In the genomic region with DNA sequence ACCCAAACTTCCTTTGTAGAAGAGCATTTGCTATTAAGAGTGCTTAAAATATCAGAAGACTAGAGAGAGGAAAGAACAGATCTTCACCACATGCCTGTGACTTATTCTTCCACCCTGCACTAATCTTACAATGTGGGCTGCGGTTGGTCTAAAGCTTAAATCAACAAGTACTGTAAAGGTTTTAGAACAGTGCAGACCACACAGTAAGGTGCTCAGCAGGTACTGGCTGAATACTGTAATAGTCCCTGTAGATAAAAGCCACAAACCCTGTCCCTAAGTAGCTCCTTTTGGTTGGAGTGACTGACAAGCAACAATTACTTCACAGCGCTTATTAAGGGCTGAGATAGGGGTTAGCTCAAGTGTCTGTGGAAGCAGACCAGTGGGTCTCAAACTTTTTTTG, we compare ENCODE assay signal across 10 cellular contexts. TPM values are rescaled to one million over a fixed set of nuclear protein-coding genes. Genes with fewer than 3 reads are reported as not detected.
DNase-seq lines count a peak whose midpoint lies in the region; ATAC-seq, FAIRE-seq and TF ChIP-seq lines count a peak whose summit lies in the region.
"Had no signal": no experiment of that assay in that cellular context is flagged by ENCODE, and none has a peak within 500 bp of the region (broad histone marks: within the 10 kb centered on the region; RNA-seq: fewer than 3 reads in every experiment).

No MANE protein-coding gene starts in this region.

- CTCF ChIA-PET in activated CD4-positive, alpha-beta memory T cell treated with anti-CD3 and anti-CD28 coated beads for 36 hours (lab: Charles Lee) = interaction anchor here (0.9 to 2.7 kb wide), 3 partner anchors 37 to 130 kb away, joined by 6 to 25 read pairs (median 19); no protein-coding TSS in a partner anchor

- POLR2A ChIA-PET in activated CD4-positive, alpha-beta memory T cell treated with anti-CD3 and anti-CD28 coated beads for 36 hours (lab: Charles Lee) = interaction anchor here (1.5 kb wide), 1 partner anchor 36 kb away, joined by 4 read pairs; no protein-coding TSS in a partner anchor

- H3K9me3 Mint-ChIP-seq in stimulated activated naive CD8-positive, alpha-beta T cell treated with anti-CD3 and anti-CD28 coated beads, Interleukin-15, Interleukin-2, amounts not matched to agents 100 ng/mL and 50 ng/mL, for 24 hours = no peaks in the 10 kb centered on the region
- H3K9me3 Mint-ChIP-seq in activated CD4-positive, alpha-beta memory T cell treated with anti-CD3 and anti-CD28 coated beads for 36 hours = no peaks in the 10 kb centered on the region

- peak overlapping the region in 1 of 2 donors; percentile 10 for H3K9ac ChIP-seq in kidney (ENCODE audit: low read length in 2 of 2)

- H3K27me3 ChIP-seq in upper lobe of right lung = no peaks in the 10 kb centered on the region
- H3K27me3 ChIP-seq: thyroid gland had no signal

- TF ChIP-seq CTCF in upper lobe of right lung (IDR thresholded peaks at IDR 0.05) (no peak), kidney (IDR thresholded peaks at IDR 0.05; ENCODE audit: borderline replicate concordance, extremely low read depth, insufficient read depth) (no peak)

- peaks cover 32% of the 10 kb centered on the region for H3K4me1 ChIP-seq in upper lobe of right lung
- H3K4me1 ChIP-seq in kidney (ENCODE audit: control insufficient read depth in 1 of 2, insufficient read depth in 1 of 2, low read depth in 1 of 2, low read length in 2 of 2) = peaks cover 4 to 8% of the 10 kb centered on the region in 2 donors

- H3K36me3 Mint-ChIP-seq in stimulated activated naive CD8-positive, alpha-beta T cell treated with anti-CD3 and anti-CD28 coated beads, Interleukin-15, Interleukin-2, amounts not matched to agents 100 ng/mL and 50 ng/mL, for 24 hours (ENCODE audit: low read depth) = peaks cover 4% of the 10 kb centered on the region
- H3K36me3 Mint-ChIP-seq in activated CD4-positive, alpha-beta memory T cell treated with anti-CD3 and anti-CD28 coated beads for 36 hours = peaks cover 2% of the 10 kb centered on the region

- H3K9me3 ChIP-seq in upper lobe of right lung (no peaks in the 10 kb centered on the region), kidney (ENCODE audit: control insufficient read depth in 1 of 2, low read length in 2 of 2) (no peaks in the 10 kb centered on the region)
- H3K9me3 ChIP-seq: thyroid gland had no signal

- no peak overlapping the region for H3K27ac ChIP-seq in upper lobe of right lung
- H3K27ac ChIP-seq in kidney (ENCODE audit: low read depth in 2 of 2, low read length in 2 of 2) = no peak overlapping the region

- H3K4me1 Mint-ChIP-seq in stimulated activated naive CD8-positive, alpha-beta T cell treated with anti-CD3 and anti-CD28 coated beads, Interleukin-15, Interleukin-2, amounts not matched to agents 100 ng/mL and 50 ng/mL, for 24 hours (ENCODE audit: low read depth) = peaks cover 37% of the 10 kb centered on the region
- peaks cover 34% of the 10 kb centered on the region for H3K4me1 Mint-ChIP-seq in activated CD4-positive, alpha-beta memory T cell treated with anti-CD3 and anti-CD28 coated beads for 36 hours (ENCODE audit: low read depth)

- no peaks in the 10 kb centered on the region for H3K36me3 ChIP-seq in upper lobe of right lung
- no peaks in the 10 kb centered on the region for H3K36me3 ChIP-seq in kidney (ENCODE audit: control insufficient read depth in 1 of 2, insufficient read depth in 2 of 2, low read length in 2 of 2)
- H3K36me3 ChIP-seq: thyroid gland had no signal

- no peak for FAIRE-seq in kidney (lab: Jason Lieb, UNC)

- intact Hi-C loops in activated CD4-positive, alpha-beta memory T cell treated with anti-CD3 and anti-CD28 coated beads for 36 hours (cut with micrococcal nuclease) = loop anchor here (1.0 to 5.0 kb wide), 4 partner anchors 36 to 71 kb away; partner anchors contain the start of genes LOC128125822 and PTP4A1
- intact Hi-C loops in upper lobe of right lung (cut with DNase I) (no loop called here), kidney (cut with DNase I) (no loop called here)

- H3K4me3 ChIP-seq in upper lobe of right lung = peak overlapping the region; percentile 84
- H3K4me3 ChIP-seq in kidney (ENCODE audit: low read length in 2 of 2) = no peak overlapping the region

- H3K4me3 Mint-ChIP-seq in stimulated activated naive CD8-positive, alpha-beta T cell treated with anti-CD3 and anti-CD28 coated beads, Interleukin-15, Interleukin-2, amounts not matched to agents 100 ng/mL and 50 ng/mL, for 24 hours = peak overlapping the region; percentile 15
- peak overlapping the region; percentile 98 for H3K4me3 Mint-ChIP-seq in activated CD4-positive, alpha-beta memory T cell treated with anti-CD3 and anti-CD28 coated beads for 36 hours

- H3K27me3 Mint-ChIP-seq in stimulated activated naive CD8-positive, alpha-beta T cell treated with anti-CD3 and anti-CD28 coated beads, Interleukin-15, Interleukin-2, amounts not matched to agents 100 ng/mL and 50 ng/mL, for 24 hours = no peaks in the 10 kb centered on the region
- no peaks in the 10 kb centered on the region for H3K27me3 Mint-ChIP-seq in activated CD4-positive, alpha-beta memory T cell treated with anti-CD3 and anti-CD28 coated beads for 36 hours

- no peak for ATAC-seq in stimulated activated naive CD8-positive, alpha-beta T cell treated with anti-CD3 and anti-CD28 coated beads, Interleukin-15, Interleukin-2, amounts not matched to agents 100 U/mL and 50 U/mL, for 24 hours
- ATAC-seq in upper lobe of right lung = no peak

- DNase-seq in stimulated activated naive CD8-positive, alpha-beta T cell treated with anti-CD3 and anti-CD28 coated beads, Interleukin-15, Interleukin-2, amounts not matched to agents 100 U/mL and 50 U/mL, for 24 hours = no peak
- no peak for DNase-seq in activated CD4-positive, alpha-beta memory T cell treated with anti-CD3 and anti-CD28 coated beads for 36 hours
- DNase-seq in iPS-NIHi11 (ENCODE audit: low spot score) (peak; percentile 18), upper lobe of right lung (no peak), islet precursor cell (no peak), kidney (no peak), Kasumi-1 (lab: John Stamatoyannopoulos, UW) (no peak)
- DNase-seq: NK-92 treated with Interleukin-12 subunit alpha and Interleukin-12 subunit beta, amount 100 ng/mL, for 24 hours; thyroid gland had no signal

- H3K27ac Mint-ChIP-seq in stimulated activated naive CD8-positive, alpha-beta T cell treated with anti-CD3 and anti-CD28 coated beads, Interleukin-15, Interleukin-2, amounts not matched to agents 100 ng/mL and 50 ng/mL, for 24 hours = peak overlapping the region; percentile 80
- peak overlapping the region; percentile 89 for H3K27ac Mint-ChIP-seq in activated CD4-positive, alpha-beta memory T cell treated with anti-CD3 and anti-CD28 coated beads for 36 hours

RNA-seq across cellular contexts. Expression of gene PHF3, which starts 1.0 kb away (rescaled TPM):
- total RNA-seq in activated CD4-positive, alpha-beta memory T cell treated with anti-CD3 and anti-CD28 coated beads for 36 hours = 10 to 100 TPM; 43.0 to 43.2 TPM
- total RNA-seq in upper lobe of right lung = 61.1 TPM
- 58.3 TPM for total RNA-seq in kidney
- 9.5 TPM for polyA plus RNA-seq in kidney (ENCODE audit: insufficient read depth, low read depth, low replicate concordance)
